In genomic region chr20:33301192-33301930, GRCh38 we compare ENCODE assay signal across 22 cellular contexts. TPM values are rescaled to one million over a fixed set of nuclear protein-coding genes. Genes with fewer than 3 reads are reported as not detected.
DNase-seq lines count a peak whose midpoint lies in the region; FAIRE-seq and TF ChIP-seq lines count a peak whose summit lies in the region.
"Had no signal": no experiment of that assay in that cellular context is flagged by ENCODE, and none has a peak within 500 bp of the region (broad histone marks: within the 10 kb centered on the region; RNA-seq: fewer than 3 reads in every experiment).

No MANE protein-coding gene starts in this region.

- dilution Hi-C loops in mammary epithelial cell (cut with HindIII; ENCODE audit: low sequenced_read_pairs): no loop called here

- no peaks in the 10 kb centered on the region for H4K20me1 ChIP-seq in mammary epithelial cell (ENCODE audit: insufficient read depth, low read length)

- no peak overlapping the region for H3K4me3 Mint-ChIP-seq in MCF 10A (ENCODE audit: unreplicated experiment)
- H3K4me3 Mint-ChIP-seq in chondrocyte (ENCODE audit: unreplicated experiment): no peak overlapping the region
- H3K4me3 Mint-ChIP-seq: activated B cell treated with CpG ODN at 0.5 μM for 24 hours; central memory CD8-positive, alpha-beta T cell; endodermal cell had no signal

- no peaks in the 10 kb centered on the region for H3K27me3 ChIP-seq in mammary epithelial cell (ENCODE audit: insufficient read depth, low read length)
- H3K27me3 ChIP-seq: adrenal gland, uterus had no signal

- H3K27ac Mint-ChIP-seq in MCF 10A (ENCODE audit: low read depth, unreplicated experiment) (no peak overlapping the region), chondrocyte (ENCODE audit: unreplicated experiment) (no peak overlapping the region)
- H3K27ac Mint-ChIP-seq: activated B cell treated with CpG ODN at 0.5 μM for 24 hours, endodermal cell had no signal

- no peak overlapping the region for H3K4me3 ChIP-seq in mammary epithelial cell (replicated peaks in 1 of 3; ENCODE audit: insufficient read depth in 1 of 3, low read depth in 2 of 3, low read length in 3 of 3)
- H3K4me3 ChIP-seq in choroid plexus epithelial cell (ENCODE audit: low read depth, low read length): no peak overlapping the region
- H3K4me3 ChIP-seq: adrenal gland, stomach, uterus had no signal

- H3K27ac ChIP-seq in mammary epithelial cell (ENCODE audit: insufficient read depth, low read depth, low read length): no peak overlapping the region
- H3K27ac ChIP-seq: adrenal gland, stomach, uterus had no signal

- no peak overlapping the region for H2AFZ ChIP-seq in mammary epithelial cell (ENCODE audit: low read depth, low read length)

- H3K4me1 Mint-ChIP-seq in MCF 10A (ENCODE audit: insufficient read depth, unreplicated experiment): no peaks in the 10 kb centered on the region
- peaks cover 4% of the 10 kb centered on the region for H3K4me1 Mint-ChIP-seq in chondrocyte (ENCODE audit: low read depth)
- H3K4me1 Mint-ChIP-seq: activated B cell treated with CpG ODN at 0.5 μM for 24 hours; central memory CD8-positive, alpha-beta T cell had no signal

- peaks cover 5% of the 10 kb centered on the region for H3K4me1 ChIP-seq in mammary epithelial cell (ENCODE audit: insufficient read depth, low read length)
- H3K4me1 ChIP-seq: uterus had no signal

- peak; percentile 55 for DNase-seq in mammary epithelial cell
- no peak for DNase-seq in MCF 10A (ENCODE audit: unreplicated experiment)
- DNase-seq in M059J (ENCODE audit: low read depth): peak; percentile 71
- DNase-seq in choroid plexus epithelial cell (ENCODE audit: low read depth): peak; percentile 41
- DNase-seq in stromal cell of bone marrow (ENCODE audit: low read depth): peak; percentile 17
- DNase-seq in cerebellum (ENCODE audit: low spot score): no peak
- no peak for DNase-seq in HTR-8/SVneo (ENCODE audit: insufficient read length, low spot score)
- DNase-seq in chondrocyte (ENCODE audit: low spot score): no peak
- DNase-seq: ACHN; activated B cell treated with CpG ODN at 0.5 μM for 24 hours; adrenal gland; endodermal cell; hippocampal formation; NCI-H1694 treated with DMSO at 0.1 percent for 48 hours; NCI-H446; retina; SHP77; stimulated activated CD4-positive, alpha-beta T cell treated with anti-CD3 and anti-CD28 coated beads, Interleukin-15, amount 100 ng/mL, for 24 hours; stomach; uterus had no signal

- H3K9me3 ChIP-seq in mammary epithelial cell (replicated peaks; ENCODE audit: insufficient read depth, low read length): no peaks in the 10 kb centered on the region
- H3K9me3 ChIP-seq: adrenal gland, stomach, uterus had no signal

- no peaks in the 10 kb centered on the region for H3K9me3 Mint-ChIP-seq in MCF 10A (ENCODE audit: unreplicated experiment)
- peaks cover 4% of the 10 kb centered on the region for H3K9me3 Mint-ChIP-seq in chondrocyte (ENCODE audit: low read depth)
- H3K9me3 Mint-ChIP-seq: activated B cell treated with CpG ODN at 0.5 μM for 24 hours; central memory CD8-positive, alpha-beta T cell; endodermal cell had no signal

- H3K79me2 ChIP-seq in mammary epithelial cell (ENCODE audit: insufficient read depth, low read length): no peaks in the 10 kb centered on the region

- POLR2A ChIA-PET in MCF 10A (lab: Yijun Ruan, JAX): no interaction called here

- H3K36me3 ChIP-seq in mammary epithelial cell (ENCODE audit: insufficient read depth, low read length): no peaks in the 10 kb centered on the region
- H3K36me3 ChIP-seq: adrenal gland, uterus had no signal

- WGBS in mammary epithelial cell (ENCODE audit: low coverage, missing lambda C conversion rate): 74% methylated on average over 10 of the region's 11 CpGs

- H3K36me3 Mint-ChIP-seq in MCF 10A (ENCODE audit: insufficient read depth, unreplicated experiment): no peaks in the 10 kb centered on the region
- H3K36me3 Mint-ChIP-seq in chondrocyte (ENCODE audit: low read depth): no peaks in the 10 kb centered on the region

- intact Hi-C loops in mammary epithelial cell (cut with micrococcal nuclease) (no loop called here), MCF 10A (cut with micrococcal nuclease) (no loop called here)

- in situ Hi-C loops in mammary epithelial cell (cut with MboI; ENCODE audit: low sequenced_read_pairs in 2 of 2): no loop called here

- no peak overlapping the region for H3K9ac ChIP-seq in mammary epithelial cell (ENCODE audit: insufficient read depth, low read length)

- FAIRE-seq in HTR-8/SVneo (lab: Jason Lieb, UNC): no peak
- FAIRE-seq: GM12892 had no signal

- no TSS peak for BruUV-seq in mammary epithelial cell (replicated peaks; lab: Mats Ljungman, UMichigan)
- BruUV-seq in MCF 10A (replicated peaks; lab: Mats Ljungman, UMichigan): no TSS peak

- no peak overlapping the region for H3K4me2 ChIP-seq in mammary epithelial cell (ENCODE audit: insufficient read depth, low read depth, low read length)

- no peak for TF ChIP-seq CTCF in mammary epithelial cell (conservative IDR thresholded peaks at IDR 0.05 in 1 of 2, IDR thresholded peaks at IDR 0.05 in 1 of 2; ENCODE audit: extremely low read depth in 1 of 2, insufficient read depth in 1 of 2, low read depth in 1 of 2, low read length in 2 of 2)
- TF ChIP-seq CTCF in MCF 10A (IDR thresholded peaks at IDR 0.05; ENCODE audit: unreplicated experiment): no peak
- TF ChIP-seq CTCF in choroid plexus epithelial cell (conservative IDR thresholded peaks at IDR 0.05; ENCODE audit: low read depth, low read length): no peak
- no peak for TF ChIP-seq CTCF in chondrocyte (IDR thresholded peaks at IDR 0.05)

- CTCF ChIA-PET in mammary epithelial cell (lab: Charles Lee; ENCODE audit: low non-redundant PET): no interaction called here
- CTCF ChIA-PET in MCF 10A (lab: Yijun Ruan, JAX): interaction anchor here (0.6 to 3.1 kb wide), 7 partner anchors 10 to 512 kb away, joined by 3 to 20 read pairs (median 4); no protein-coding TSS in a partner anchor

- H3K27me3 Mint-ChIP-seq in MCF 10A (ENCODE audit: insufficient read depth, unreplicated experiment) (peaks cover 46% of the 10 kb centered on the region), chondrocyte (ENCODE audit: low read depth) (peaks cover 45% of the 10 kb centered on the region)

RNA-seq across cellular contexts. Expression of gene BPIFB1, which starts 18.3 kb away (rescaled TPM):
- total RNA-seq in mammary epithelial cell: not detected
- not detected for polyA plus RNA-seq in mammary epithelial cell
- not detected for polyA minus RNA-seq in mammary epithelial cell
- not detected in 2 replicates for total RNA-seq in MCF 10A (2022)
- total RNA-seq in M059J (2014; rRNA removed; shearing (Covaris generic)): not detected in 2 replicates
- total RNA-seq in cerebellum: 0.45 TPM
- total RNA-seq in chondrocyte: not detected in 3 replicates
- total RNA-seq: activated B cell treated with CpG ODN at 0.5 μM for 24 hours had no signal

Comparison
In these comparisons a context has a peak if more than half of its experiments do, and no peak if none do; other contexts are left out.
1. DNase-seq: peak in mammary epithelial cell (single experiment), M059J (single experiment), choroid plexus epithelial cell (single experiment) and stromal cell of bone marrow (single experiment); none in MCF 10A (single experiment), cerebellum (single experiment), HTR-8/SVneo (single experiment) and chondrocyte (single experiment).